Comparison of ENCODE assay signal across 15 cellular contexts in the genomic region with DNA sequence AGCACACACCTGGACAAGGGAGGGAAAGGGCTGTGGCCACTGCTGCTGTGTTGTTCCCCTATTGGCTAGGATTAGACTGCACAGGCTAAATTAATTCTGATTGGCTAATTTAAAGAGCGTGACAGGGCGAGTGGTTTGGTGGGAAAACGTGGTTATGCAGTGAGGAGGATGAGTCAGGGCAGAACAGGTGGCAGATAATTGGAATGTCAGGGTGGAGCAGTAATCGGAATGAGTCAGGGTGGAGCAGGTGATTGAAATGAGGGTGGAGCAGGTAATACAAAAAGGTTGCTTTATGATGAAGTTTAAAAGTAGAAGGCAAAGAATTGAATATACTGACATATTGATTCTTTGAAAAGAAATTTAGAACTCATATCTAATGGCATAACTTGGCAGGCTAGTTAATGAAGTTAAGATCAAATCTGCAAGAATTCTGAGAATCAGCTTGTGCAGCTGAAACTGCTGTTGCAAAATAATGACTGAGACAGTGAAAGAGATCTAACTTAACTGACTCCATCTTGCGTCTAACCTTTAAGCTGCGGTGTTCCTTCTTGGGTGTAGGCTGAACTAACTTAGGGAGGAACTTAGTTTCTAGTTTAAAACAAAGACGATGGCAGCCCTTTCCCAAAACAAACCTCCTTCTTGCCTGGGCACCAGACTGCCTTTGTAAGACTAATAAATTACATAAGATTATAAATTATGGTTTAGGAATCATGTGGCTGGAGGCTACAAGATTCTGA.
DNase-seq lines count a peak whose midpoint lies in the region; ATAC-seq and TF ChIP-seq lines count a peak whose summit lies in the region.
"Had no signal": no experiment of that assay in that cellular context is flagged by ENCODE, and none has a peak within 500 bp of the region (broad histone marks: within the 10 kb centered on the region; RNA-seq: fewer than 3 reads in every experiment).

No MANE protein-coding gene starts in this region.

- no peak overlapping the region for H3K27ac Mint-ChIP-seq in stimulated activated effector memory CD8-positive, alpha-beta T cell treated with anti-CD3 and anti-CD28 coated beads, Interleukin-12 subunit alpha, Interleukin-12 subunit beta, amount 100 ng/mL, for 72 hours
- H3K27ac Mint-ChIP-seq: natural killer cell, WTC11 had no signal

- H3K9ac ChIP-seq in BLaER1 treated with 17β-estradiol and CSF1 and Interleukin-3, amounts not matched to agents 10 nM and 100 nM, result peak overlapping the region in 1 of 11 experiments; percentile 10; a peak in 1 of 22 replicates
- H3K9ac ChIP-seq: KMS-11 had no signal

- ATAC-seq in foreskin keratinocyte, result peak; percentile 93
- no peak for ATAC-seq in stimulated activated effector memory CD8-positive, alpha-beta T cell treated with anti-CD3 and anti-CD28 coated beads, Interleukin-12 subunit alpha, Interleukin-12 subunit beta, amount 100 ng/mL, for 72 hours
- ATAC-seq: natural killer cell, SK-N-SH treated with all-trans-retinoic acid at 6 μM for 48 hours, upper lobe of right lung had no signal

- H3K4me1 Mint-ChIP-seq in stimulated activated effector memory CD8-positive, alpha-beta T cell treated with anti-CD3 and anti-CD28 coated beads, Interleukin-12 subunit alpha, Interleukin-12 subunit beta, amount 100 ng/mL, for 72 hours, result peaks cover 13% of the 10 kb centered on the region
- H3K4me1 Mint-ChIP-seq: natural killer cell had no signal

- no peaks in the 10 kb centered on the region for H4K20me1 ChIP-seq in BLaER1 treated with 17β-estradiol and CSF1 and Interleukin-3, amounts not matched to agents 10 nM and 100 nM

- no peaks in the 10 kb centered on the region for H3K9me3 Mint-ChIP-seq in stimulated activated effector memory CD8-positive, alpha-beta T cell treated with anti-CD3 and anti-CD28 coated beads, Interleukin-12 subunit alpha, Interleukin-12 subunit beta, amount 100 ng/mL, for 72 hours
- H3K9me3 Mint-ChIP-seq: natural killer cell had no signal

- no peaks in the 10 kb centered on the region for H3K27me3 ChIP-seq in BLaER1 treated with 17β-estradiol and CSF1 and Interleukin-3, amounts not matched to agents 10 nM and 100 nM
- H3K27me3 ChIP-seq in SJCRH30 (no peaks in the 10 kb centered on the region), foreskin keratinocyte (no peaks in the 10 kb centered on the region)
- H3K27me3 ChIP-seq: adrenal gland, upper lobe of right lung had no signal

- H3K36me3 ChIP-seq in BLaER1 treated with 17β-estradiol and CSF1 and Interleukin-3, amounts not matched to agents 10 nM and 100 nM, result peaks cover 0 to 3% (median 0%) of the 10 kb centered on the region in 11 experiments; a peak in 1 of 22 replicates
- H3K36me3 ChIP-seq in SJCRH30, result no peaks in the 10 kb centered on the region
- H3K36me3 ChIP-seq: adrenal gland, upper lobe of right lung had no signal

- H3K36me3 Mint-ChIP-seq in stimulated activated effector memory CD8-positive, alpha-beta T cell treated with anti-CD3 and anti-CD28 coated beads, Interleukin-12 subunit alpha, Interleukin-12 subunit beta, amount 100 ng/mL, for 72 hours, result no peaks in the 10 kb centered on the region
- H3K36me3 Mint-ChIP-seq: natural killer cell had no signal

- H3K4me2 ChIP-seq in BLaER1 treated with 17β-estradiol and CSF1 and Interleukin-3, amounts not matched to agents 10 nM and 100 nM, result peak overlapping the region in 6 of 11 experiments; percentile 35 to 96 (median 66); a peak in 12 of 22 replicates
- H3K4me2 ChIP-seq: KMS-11 had no signal

- peak; percentile 5 for DNase-seq in ELR (ENCODE audit: low read depth)
- DNase-seq in SJCRH30, result peak; percentile 60 to 70
- peak; percentile 54 to 83 for DNase-seq in foreskin keratinocyte
- no peak for DNase-seq in inferior parietal cortex (ENCODE audit: extremely low spot score)
- DNase-seq in NOMO-1 treated with dmso at 0.1 percent for 144 hours (lab: John Stamatoyannopoulos, UW; ENCODE audit: unreplicated experiment), result no peak
- DNase-seq in stimulated activated effector memory CD8-positive, alpha-beta T cell treated with anti-CD3 and anti-CD28 coated beads, Interleukin-12 subunit alpha, Interleukin-12 subunit beta, amount 100 ng/mL, for 72 hours (ENCODE audit: low spot score in 2 of 2), result no peak
- DNase-seq in stimulated activated naive CD4-positive, alpha-beta T cell treated with Interleukin-2 at 50 U/mL for 16 hours (lab: John Stamatoyannopoulos, UW), result no peak
- DNase-seq: natural killer cell, NCI-H187 treated with DMSO at 0.1 percent for 48 hours, upper lobe of right lung had no signal

- peaks cover 11 to 71% (median 21%) of the 10 kb centered on the region in 10 experiments for H3K4me1 ChIP-seq in BLaER1 treated with 17β-estradiol and CSF1 and Interleukin-3, amounts not matched to agents 10 nM and 100 nM
- H3K4me1 ChIP-seq in SJCRH30, result peaks cover 9% of the 10 kb centered on the region
- peaks cover 11% of the 10 kb centered on the region for H3K4me1 ChIP-seq in foreskin keratinocyte
- H3K4me1 ChIP-seq: adrenal gland, upper lobe of right lung had no signal

- TF ChIP-seq CTCF in foreskin keratinocyte (conservative IDR thresholded peaks at IDR 0.05), result no peak

- no peak overlapping the region for H3K4me3 Mint-ChIP-seq in stimulated activated effector memory CD8-positive, alpha-beta T cell treated with anti-CD3 and anti-CD28 coated beads, Interleukin-12 subunit alpha, Interleukin-12 subunit beta, amount 100 ng/mL, for 72 hours
- H3K4me3 Mint-ChIP-seq: natural killer cell, WTC11 had no signal

- H3K4me3 ChIP-seq in BLaER1 treated with 17β-estradiol and CSF1 and Interleukin-3, amounts not matched to agents 10 nM and 100 nM, result no peak overlapping the region
- H3K4me3 ChIP-seq in SJCRH30, result no peak overlapping the region
- H3K4me3 ChIP-seq: adrenal gland, upper lobe of right lung had no signal

- peak overlapping the region in 3 of 11 experiments; percentile 54 to 66 (median 55); a peak in 5 of 22 replicates for H3K27ac ChIP-seq in BLaER1 treated with 17β-estradiol and CSF1 and Interleukin-3, amounts not matched to agents 10 nM and 100 nM
- peak overlapping the region; percentile 90 for H3K27ac ChIP-seq in SJCRH30
- H3K27ac ChIP-seq in foreskin keratinocyte, result peak overlapping the region; percentile 41
- H3K27ac ChIP-seq: adrenal gland, KMS-11, upper lobe of right lung had no signal

- H3K9me3 ChIP-seq in BLaER1 treated with 17β-estradiol and CSF1 and Interleukin-3, amounts not matched to agents 10 nM and 100 nM (replicated peaks in 1 of 11), result peaks cover 8 to 37% (median 19%) of the 10 kb centered on the region in 11 experiments; a peak in 21 of 22 replicates
- H3K9me3 ChIP-seq in SJCRH30 (replicated peaks), result no peaks in the 10 kb centered on the region
- H3K9me3 ChIP-seq: adrenal gland, upper lobe of right lung had no signal

Comparison
In these comparisons a context has a peak if more than half of its experiments do, and no peak if none do; other contexts are left out.
1. DNase-seq: peak in ELR (single experiment), SJCRH30 (2 of 2) and foreskin keratinocyte (2 of 2); none in inferior parietal cortex (single experiment), NOMO-1 treated with dmso at 0.1 percent for 144 hours (single experiment), stimulated activated effector memory CD8-positive, alpha-beta T cell treated with anti-CD3 and anti-CD28 coated beads, Interleukin-12 subunit alpha, Interleukin-12 subunit beta, amount 100 ng/mL, for 72 hours (0 of 2) and stimulated activated naive CD4-positive, alpha-beta T cell treated with Interleukin-2 at 50 U/mL for 16 hours (single experiment).